ENCODE assay signal across 18 cellular contexts in the genomic region with DNA sequence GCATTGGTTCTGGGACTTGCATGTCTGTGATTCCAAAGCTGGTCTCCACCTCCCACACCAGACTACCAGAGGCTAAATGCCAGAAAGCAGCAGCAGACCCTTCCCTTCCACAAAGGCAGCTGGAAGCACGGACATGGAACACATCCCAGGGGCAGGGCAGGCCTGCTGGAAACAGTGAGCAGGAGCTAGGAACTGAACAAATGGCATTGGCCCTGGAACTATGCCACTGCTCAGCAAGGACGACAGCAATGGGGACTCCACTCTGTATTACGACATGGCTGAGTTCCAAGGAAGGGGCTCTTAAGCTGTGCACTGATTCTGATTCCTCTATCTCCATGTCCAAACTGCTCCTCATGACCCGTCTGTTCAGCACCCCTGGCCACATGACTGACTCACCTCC.
A peak's percentile ranks its signal among the peaks of the same experiment; 100 is the strongest.
DNase-seq lines count a peak whose midpoint lies in the region; ATAC-seq and TF ChIP-seq lines count a peak whose summit lies in the region.
"Had no signal": no experiment of that assay in that cellular context is flagged by ENCODE, and none has a peak within 500 bp of the region (broad histone marks: within the 10 kb centered on the region; RNA-seq: fewer than 3 reads in every experiment).

No MANE protein-coding gene starts in this region.

- peaks cover 15% of the 10 kb centered on the region for H3K4me1 ChIP-seq in prostate gland (replicated peaks)
- H3K4me1 ChIP-seq in neural progenitor cell: no peaks in the 10 kb centered on the region
- H3K4me1 ChIP-seq: testis had no signal

- no peak for TF ChIP-seq POLR2A in prostate gland (IDR thresholded peaks at IDR 0.05)

- no peak for ATAC-seq in esophagus mucosa
- ATAC-seq: activated CD8-positive, alpha-beta T cell treated with anti-CD3 and anti-CD28 coated beads for 36 hours; HCT116; HepG2 had no signal

- H3K9me3 ChIP-seq in MG63: no peaks in the 10 kb centered on the region
- no peaks in the 10 kb centered on the region for H3K9me3 ChIP-seq in prostate gland
- no peaks in the 10 kb centered on the region for H3K9me3 ChIP-seq in neural progenitor cell (ENCODE audit: low read depth)
- H3K9me3 ChIP-seq: neutrophil, testis had no signal

- intact Hi-C loops in prostate gland (cut with DNase I): no loop called here

- H3K27me3 Mint-ChIP-seq in neural progenitor cell (ENCODE audit: insufficient read depth, low read depth): peaks cover 2% of the 10 kb centered on the region
- H3K27me3 Mint-ChIP-seq: activated CD8-positive, alpha-beta T cell treated with anti-CD3 and anti-CD28 coated beads for 36 hours had no signal

- WGBS in prostate gland: 63% methylated on average over 4 of the region's 4 CpGs

- TF ChIP-seq CTCF in prostate gland (IDR thresholded peaks at IDR 0.05) (no peak), neural progenitor cell (IDR thresholded peaks at IDR 0.05) (no peak)

- H3K4me3 Mint-ChIP-seq in neural progenitor cell: no peak overlapping the region
- H3K4me3 Mint-ChIP-seq: activated CD8-positive, alpha-beta T cell treated with anti-CD3 and anti-CD28 coated beads for 36 hours; mesothelial cell of epicardium had no signal

- no peaks in the 10 kb centered on the region for H3K27me3 ChIP-seq in MG63
- no peaks in the 10 kb centered on the region for H3K27me3 ChIP-seq in prostate gland (replicated peaks; ENCODE audit: insufficient read depth)
- no peaks in the 10 kb centered on the region for H3K27me3 ChIP-seq in neural progenitor cell
- no peaks in the 10 kb centered on the region for H3K27me3 ChIP-seq in H7 (ENCODE audit: control insufficient read depth, insufficient read depth, low read length)
- H3K27me3 ChIP-seq: neutrophil, testis had no signal

- peaks cover 23% of the 10 kb centered on the region for H3K36me3 Mint-ChIP-seq in neural progenitor cell

- peak; percentile 44 for DNase-seq in DMS79 (lab: John Stamatoyannopoulos, UW)
- peak; percentile 25 for DNase-seq in MG63
- peak; percentile 27 for DNase-seq in cerebellar cortex (ENCODE audit: low spot score)
- no peak for DNase-seq in prostate gland (ENCODE audit: low spot score)
- DNase-seq in neural progenitor cell (ENCODE audit: low spot score): no peak
- DNase-seq in H7: no peak
- DNase-seq: activated CD8-positive, alpha-beta T cell treated with anti-CD3 and anti-CD28 coated beads for 36 hours; cortex of kidney; islet precursor cell; NCI-H526 treated with DMSO at 0.1 percent for 48 hours; stimulated activated CD4-positive, alpha-beta T cell treated with anti-CD3 and anti-CD28 coated beads, Interleukin-4, amount 100 ng/mL, for 24 hours; stimulated activated CD8-positive, alpha-beta memory T cell treated with anti-CD3 and anti-CD28 coated beads, Interleukin-4, amount 100 ng/mL, for 48 hours; testis had no signal

- no peaks in the 10 kb centered on the region for H3K79me2 ChIP-seq in neural progenitor cell (ENCODE audit: low read depth)

- no peak overlapping the region for H3K4me2 ChIP-seq in neural progenitor cell

- H3K4me1 Mint-ChIP-seq in neural progenitor cell: no peaks in the 10 kb centered on the region
- H3K4me1 Mint-ChIP-seq: mesothelial cell of epicardium had no signal

- H3K9ac ChIP-seq in neural progenitor cell: no peak overlapping the region

- no peaks in the 10 kb centered on the region for H3K9me3 Mint-ChIP-seq in neural progenitor cell
- H3K9me3 Mint-ChIP-seq: activated CD8-positive, alpha-beta T cell treated with anti-CD3 and anti-CD28 coated beads for 36 hours; mesothelial cell of epicardium had no signal

- H2AFZ ChIP-seq in neural progenitor cell (replicated peaks): no peak overlapping the region

- H4K20me1 ChIP-seq in neural progenitor cell (ENCODE audit: low read depth): no peaks in the 10 kb centered on the region

- no peak overlapping the region for H3K27ac Mint-ChIP-seq in neural progenitor cell
- H3K27ac Mint-ChIP-seq: activated CD8-positive, alpha-beta T cell treated with anti-CD3 and anti-CD28 coated beads for 36 hours; mesothelial cell of epicardium had no signal

- H3F3A ChIP-seq in neural progenitor cell (ENCODE audit: low read depth): no peaks in the 10 kb centered on the region

- H3K36me3 ChIP-seq in MG63 (peaks cover 48% of the 10 kb centered on the region), prostate gland (peaks cover 0 to 6% of the 10 kb centered on the region in 2 donors), neural progenitor cell (no peaks in the 10 kb centered on the region), H7 (replicated peaks; ENCODE audit: control insufficient read depth, insufficient read depth, low read length) (peaks cover 16% of the 10 kb centered on the region)

- no peak overlapping the region for H3K4me3 ChIP-seq in MG63
- H3K4me3 ChIP-seq in prostate gland: no peak overlapping the region
- no peak overlapping the region for H3K4me3 ChIP-seq in neural progenitor cell
- H3K4me3 ChIP-seq in H7 (ENCODE audit: insufficient read depth, low read depth, low read length): no peak overlapping the region
- H3K4me3 ChIP-seq: testis had no signal

- H3K27ac ChIP-seq in prostate gland (peak overlapping the region; percentile 75 to 78), neural progenitor cell (no peak overlapping the region)
- H3K27ac ChIP-seq: neutrophil, testis had no signal

Comparison
In these comparisons a context has a peak if more than half of its experiments do, and no peak if none do; other contexts are left out.
1. DNase-seq: peak in DMS79 (single experiment), MG63 (single experiment) and cerebellar cortex (single experiment); none in prostate gland (single experiment), neural progenitor cell (single experiment) and H7 (single experiment).